In the genomic region with DNA sequence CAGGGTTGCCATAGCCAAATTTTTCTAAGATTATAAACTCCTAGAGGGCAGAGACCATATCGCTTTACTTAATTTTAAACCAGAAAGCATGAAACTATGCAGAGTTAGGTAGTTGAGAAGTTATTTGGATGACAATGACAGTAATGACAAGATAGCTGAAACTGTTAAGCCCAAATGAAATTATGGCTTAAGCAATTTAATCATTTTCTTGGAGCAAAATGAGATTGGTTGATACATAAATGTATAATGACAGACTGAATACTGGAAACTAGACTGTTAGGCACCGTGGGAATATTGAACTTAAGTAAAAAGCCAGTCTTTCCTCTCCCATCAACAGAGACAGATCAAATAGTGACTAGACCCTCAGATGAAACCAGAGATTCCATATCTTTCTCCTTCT, we compare ENCODE assay signal across 6 cellular contexts.
"Had no signal": no experiment of that assay in that cellular context is flagged by ENCODE, and none has a peak within 500 bp of the region (broad histone marks: within the 10 kb centered on the region; RNA-seq: fewer than 3 reads in every experiment).

No MANE protein-coding gene starts in this region.

- H3K4me3 Mint-ChIP-seq: GM23338, H9 had no signal

- ATAC-seq: GM23338, K562 had no signal

- H3K27ac Mint-ChIP-seq: GM23338, H9 had no signal

- H3K4me2 ChIP-seq: GM23338 had no signal

- FAIRE-seq: H1, H54, K562 had no signal

- H3K27ac ChIP-seq: HL-60 had no signal

- DNase-seq: H9 had no signal

- H3K9me3 Mint-ChIP-seq: GM23338, H9 had no signal

- H3K4me3 ChIP-seq: GM23338, K562 had no signal

- H2AFZ ChIP-seq: GM23338 had no signal
